ENCODE assay signal across 1 cellular context in genomic region chr16:19528666-19529065, GRCh38.
TF ChIP-seq lines count a peak whose summit lies in the region.

No MANE protein-coding gene starts in this region.

TF ChIP-seq in HepG2, 621 proteins besides CTCF, POLR2A, EP300 and RAD21:
- peak; percentile 60; the same call in 1 of the 2 replicates for TF ChIP-seq ATF7 (IDR thresholded peaks at IDR 0.05)
- TF ChIP-seq ATF7 (CRISPR knock-in tag; IDR thresholded peaks at IDR 0.05): no peak
- no peak for TF ChIP-seq PHB2 (IDR thresholded peaks at IDR 0.05; ENCODE audit: partially characterized antibody)
- peak; percentile 60; the same call in 1 of the 2 replicates for TF ChIP-seq CEBPB (IDR thresholded peaks at IDR 0.05; ENCODE audit: borderline replicate concordance, low read depth, low read length)
- TF ChIP-seq ZIK1 (CRISPR knock-in tag; IDR thresholded peaks at IDR 0.05; ENCODE audit: borderline replicate concordance, low read depth): no peak
- TF ChIP-seq ZSCAN5A (CRISPR knock-in tag; IDR thresholded peaks at IDR 0.05; ENCODE audit: borderline replicate concordance): no peak
- peak; percentile 47 for TF ChIP-seq FOSL2 (CRISPR knock-in tag; IDR thresholded peaks at IDR 0.05)
- no peak for TF ChIP-seq SOX6 (IDR thresholded peaks at IDR 0.05)
- no peak for TF ChIP-seq SOX6 (CRISPR knock-in tag; IDR thresholded peaks at IDR 0.05)
TF ChIP-seq in HepG2: peak in this region for 3.
